ENCODE assay signal across 8 cellular contexts in the genomic region with DNA sequence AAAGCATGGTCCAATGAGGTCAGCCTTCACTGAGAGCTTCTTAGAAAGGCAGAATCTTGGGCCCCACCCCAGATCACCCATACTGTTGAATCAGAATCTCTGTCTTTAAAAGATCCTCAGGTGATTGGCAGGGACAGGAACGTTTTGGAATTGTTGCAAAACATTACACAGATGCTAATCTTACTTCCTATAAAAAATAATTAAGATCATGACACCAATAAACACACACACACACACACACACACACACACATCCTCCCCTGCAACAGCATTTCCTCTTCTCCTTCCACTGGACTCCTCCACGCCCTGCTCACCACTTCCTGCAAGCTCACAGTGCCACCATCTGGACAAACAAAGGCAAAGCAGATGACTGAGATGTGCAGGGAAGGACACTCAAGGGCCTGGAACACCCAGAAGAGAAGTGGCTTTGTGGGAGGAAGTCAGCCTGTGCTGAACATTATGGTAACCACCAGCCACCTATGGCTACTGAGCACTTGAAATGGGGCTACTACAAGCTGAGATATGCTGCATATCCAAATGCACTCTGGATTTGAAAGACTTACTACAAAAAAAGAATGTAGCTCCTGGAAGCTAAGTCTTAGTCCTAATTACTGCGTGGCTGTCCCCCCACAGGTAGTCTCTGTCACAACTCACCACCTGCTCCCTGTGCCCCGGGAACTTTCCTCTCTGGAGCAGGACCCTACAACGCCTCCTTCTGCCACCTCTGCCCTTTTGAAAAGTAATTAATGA.
DNase-seq lines count a peak whose midpoint lies in the region; ATAC-seq and TF ChIP-seq lines count a peak whose summit lies in the region.

No MANE protein-coding gene starts in this region.

- peak; percentile 98 for ATAC-seq in RWPE2 (ENCODE audit: low read depth)

- H3K36me3 Mint-ChIP-seq in activated T-helper 2 cell treated with anti-CD3 and anti-CD28 coated beads, Interferon-gamma antibody, Interleukin-2, Interleukin-4, amounts not matched to agents 10 μg/mL and 5 μg/mL and 100 μg/mL, durations not matched to agents 14 hours and 24 hours and 36 hours (ENCODE audit: low read depth) = no peaks in the 10 kb centered on the region
- H3K36me3 Mint-ChIP-seq in osteocyte (ENCODE audit: unreplicated experiment) (no peaks in the 10 kb centered on the region), type B pancreatic cell (no peaks in the 10 kb centered on the region)

- no peak overlapping the region for H3K27ac ChIP-seq in RWPE2 (ENCODE audit: poor library complexity, severe bottlenecking)

- DNase-seq in GF-D8 (lab: John Stamatoyannopoulos, UW) (peak; percentile 100), HCEC 1CT (peak; percentile 91), M059J (ENCODE audit: low read depth) (peak; percentile 86), RWPE2 (ENCODE audit: low spot score) (no peak), foreskin fibroblast (peak; percentile 89 to 95), osteocyte (ENCODE audit: extremely low spot score, unreplicated experiment) (no peak), type B pancreatic cell (ENCODE audit: extremely low spot score, unreplicated experiment) (no peak)
- DNase-seq in activated T-helper 2 cell treated with anti-CD3 and anti-CD28 coated beads, Interferon-gamma antibody, Interleukin-2, Interleukin-4, amounts not matched to agents 10 μg/mL and 5 μg/mL and 100 μg/mL, durations not matched to agents 14 hours and 24 hours and 36 hours (ENCODE audit: low spot score) = peak; percentile 75

- intact Hi-C loops in activated T-helper 2 cell treated with anti-CD3 and anti-CD28 coated beads, Interferon-gamma antibody, Interleukin-2, Interleukin-4, amounts not matched to agents 10 μg/mL and 5 μg/mL and 100 μg/mL, durations not matched to agents 14 hours and 24 hours and 36 hours (cut with micrococcal nuclease) = loop anchor here (1.0 kb wide), 2 partner anchors 10 to 163 kb away; no protein-coding TSS in a partner anchor

- no peaks in the 10 kb centered on the region for H3K27me3 ChIP-seq in RWPE2 (ENCODE audit: insufficient read depth, poor library complexity, severe bottlenecking)

- no peak overlapping the region for H3K4me3 Mint-ChIP-seq in activated T-helper 2 cell treated with anti-CD3 and anti-CD28 coated beads, Interferon-gamma antibody, Interleukin-2, Interleukin-4, amounts not matched to agents 10 μg/mL and 5 μg/mL and 100 μg/mL, durations not matched to agents 14 hours and 24 hours and 36 hours (ENCODE audit: low read depth)
- H3K4me3 Mint-ChIP-seq in osteocyte (ENCODE audit: unreplicated experiment) (no peak overlapping the region), type B pancreatic cell (no peak overlapping the region)

- no peaks in the 10 kb centered on the region for H3K9me3 ChIP-seq in RWPE2 (ENCODE audit: severe bottlenecking)

- peaks cover 5% of the 10 kb centered on the region for H3K27me3 Mint-ChIP-seq in activated T-helper 2 cell treated with anti-CD3 and anti-CD28 coated beads, Interferon-gamma antibody, Interleukin-2, Interleukin-4, amounts not matched to agents 10 μg/mL and 5 μg/mL and 100 μg/mL, durations not matched to agents 14 hours and 24 hours and 36 hours (ENCODE audit: low read depth)
- H3K27me3 Mint-ChIP-seq in osteocyte (ENCODE audit: unreplicated experiment) (peaks cover 18% of the 10 kb centered on the region), type B pancreatic cell (no peaks in the 10 kb centered on the region)

- TF ChIP-seq CTCF in RWPE2 (IDR thresholded peaks at IDR 0.05; ENCODE audit: poor library complexity, severe bottlenecking) (peak; percentile 91), foreskin fibroblast (IDR thresholded peaks at IDR 0.05; ENCODE audit: low read depth, low read length) (peak; percentile 86), osteocyte (IDR thresholded peaks at IDR 0.05) (peak; percentile 83), type B pancreatic cell (conservative IDR thresholded peaks at IDR 0.05) (peak; percentile 85)

- no peak overlapping the region for H3K4me3 ChIP-seq in RWPE2 (ENCODE audit: severe bottlenecking)
- no peak overlapping the region for H3K4me3 ChIP-seq in foreskin fibroblast (ENCODE audit: low read depth in 1 of 2, low read length in 2 of 2)

- no peaks in the 10 kb centered on the region for H3K4me1 ChIP-seq in RWPE2 (ENCODE audit: insufficient read depth, poor library complexity, severe bottlenecking)

- peaks cover 14% of the 10 kb centered on the region for H3K4me1 Mint-ChIP-seq in activated T-helper 2 cell treated with anti-CD3 and anti-CD28 coated beads, Interferon-gamma antibody, Interleukin-2, Interleukin-4, amounts not matched to agents 10 μg/mL and 5 μg/mL and 100 μg/mL, durations not matched to agents 14 hours and 24 hours and 36 hours (ENCODE audit: low read depth)
- H3K4me1 Mint-ChIP-seq in osteocyte (ENCODE audit: unreplicated experiment) (no peaks in the 10 kb centered on the region), type B pancreatic cell (ENCODE audit: unreplicated experiment) (no peaks in the 10 kb centered on the region)

- no peaks in the 10 kb centered on the region for H3K36me3 ChIP-seq in RWPE2 (ENCODE audit: low read depth)

- no peaks in the 10 kb centered on the region for H3K9me3 Mint-ChIP-seq in activated T-helper 2 cell treated with anti-CD3 and anti-CD28 coated beads, Interferon-gamma antibody, Interleukin-2, Interleukin-4, amounts not matched to agents 10 μg/mL and 5 μg/mL and 100 μg/mL, durations not matched to agents 14 hours and 24 hours and 36 hours
- H3K9me3 Mint-ChIP-seq in osteocyte (ENCODE audit: unreplicated experiment) (no peaks in the 10 kb centered on the region), type B pancreatic cell (no peaks in the 10 kb centered on the region)

- peak overlapping the region; percentile 48 for H3K27ac Mint-ChIP-seq in activated T-helper 2 cell treated with anti-CD3 and anti-CD28 coated beads, Interferon-gamma antibody, Interleukin-2, Interleukin-4, amounts not matched to agents 10 μg/mL and 5 μg/mL and 100 μg/mL, durations not matched to agents 14 hours and 24 hours and 36 hours
- H3K27ac Mint-ChIP-seq in osteocyte (ENCODE audit: unreplicated experiment) = no peak overlapping the region
- H3K27ac Mint-ChIP-seq in type B pancreatic cell = no peak overlapping the region

Comparison
In these comparisons a context has a peak if more than half of its experiments do, and no peak if none do; other contexts are left out.
1. DNase-seq: peak in GF-D8 (single experiment), HCEC 1CT (single experiment), M059J (single experiment), activated T-helper 2 cell treated with anti-CD3 and anti-CD28 coated beads, Interferon-gamma antibody, Interleukin-2, Interleukin-4, amounts not matched to agents 10 μg/mL and 5 μg/mL and 100 μg/mL, durations not matched to agents 14 hours and 24 hours and 36 hours (single experiment) and foreskin fibroblast (2 of 2); none in RWPE2 (single experiment), osteocyte (single experiment) and type B pancreatic cell (single experiment).
2. Peak in every context shown above with its lines, with median percentiles within 50 percentile points of each other: CTCF ChIP-seq.